Comparison of ENCODE assay signal across 8 cellular contexts in genomic region chr1:215568287-215568692, GRCh38. TPM values are rescaled to one million over a fixed set of nuclear protein-coding genes. Genes with fewer than 3 reads are reported as not detected.
DNase-seq lines count a peak whose midpoint lies in the region; ATAC-seq and TF ChIP-seq lines count a peak whose summit lies in the region.

No MANE protein-coding gene starts in this region.

- peaks cover 34% of the 10 kb centered on the region for H3K4me1 Mint-ChIP-seq in activated CD4-positive, alpha-beta T cell treated with anti-CD3 and anti-CD28 coated beads, Interleukin-2, amount 10 ng/mL, durations not matched to agents 7 days and 5 days

- ATAC-seq in GM18519 (IDR thresholded peaks at IDR 0.05; ENCODE audit: low FRiP score, unreplicated experiment) (no peak), HG03280 (IDR thresholded peaks at IDR 0.05; ENCODE audit: unreplicated experiment) (no peak)

- peak overlapping the region; percentile 88 for H3K27ac Mint-ChIP-seq in activated CD4-positive, alpha-beta T cell treated with anti-CD3 and anti-CD28 coated beads, Interleukin-2, amount 10 ng/mL, durations not matched to agents 7 days and 5 days

- TF ChIP-seq CTCF in NB4 (IDR thresholded peaks at IDR 0.05; ENCODE audit: low read depth, low read length) (no peak), breast epithelium (IDR thresholded peaks at IDR 0.05) (no peak), smooth muscle cell (IDR thresholded peaks at IDR 0.05; ENCODE audit: borderline replicate concordance, insufficient read depth, poor library complexity, severe bottlenecking) (no peak)

- CTCF ChIA-PET in activated CD4-positive, alpha-beta T cell treated with anti-CD3 and anti-CD28 coated beads, Interleukin-2, amount 10 ng/mL, durations not matched to agents 7 days and 5 days (lab: Charles Lee), result no interaction called here

- WGBS in smooth muscle cell (ENCODE audit: low lambda C conversion rate), result 0% methylated on average over 5 of the region's 5 CpGs

- H3K36me3 ChIP-seq in breast epithelium, result no peaks in the 10 kb centered on the region
- no peaks in the 10 kb centered on the region for H3K36me3 ChIP-seq in smooth muscle cell (ENCODE audit: low read depth)

- H3K27ac ChIP-seq in breast epithelium (peak overlapping the region; percentile 94 to 98), smooth muscle cell (ENCODE audit: low read depth) (peak overlapping the region; percentile 77)

- no peaks in the 10 kb centered on the region for H3K27me3 ChIP-seq in breast epithelium
- H3K27me3 ChIP-seq in smooth muscle cell (ENCODE audit: low read depth), result no peaks in the 10 kb centered on the region

- H3K4me3 Mint-ChIP-seq in activated CD4-positive, alpha-beta T cell treated with anti-CD3 and anti-CD28 coated beads, Interleukin-2, amount 10 ng/mL, durations not matched to agents 7 days and 5 days, result peak overlapping the region; percentile 80

- intact Hi-C loops in breast epithelium (cut with DNase I; ENCODE audit: low total_unique reads), result no loop called here

- H3K4me2 ChIP-seq in smooth muscle cell, result peak overlapping the region; percentile 93

- peak overlapping the region; percentile 94 for H2AFZ ChIP-seq in smooth muscle cell (ENCODE audit: low read depth)

- H3K9me3 ChIP-seq in breast epithelium (no peaks in the 10 kb centered on the region), smooth muscle cell (replicated peaks; ENCODE audit: low read depth) (no peaks in the 10 kb centered on the region)

- H3K27me3 Mint-ChIP-seq in activated CD4-positive, alpha-beta T cell treated with anti-CD3 and anti-CD28 coated beads, Interleukin-2, amount 10 ng/mL, durations not matched to agents 7 days and 5 days, result peaks cover 4% of the 10 kb centered on the region

- peaks cover 48% of the 10 kb centered on the region for H3K79me2 ChIP-seq in smooth muscle cell (ENCODE audit: low read depth)

- H3F3A ChIP-seq in smooth muscle cell (ENCODE audit: low read depth), result peaks cover 6% of the 10 kb centered on the region

- H3K4me3 ChIP-seq in NB4 (ENCODE audit: low read depth, low read length) (peak overlapping the region; percentile 89), breast epithelium (peak overlapping the region; percentile 70 to 96 (median 75)), smooth muscle cell (peak overlapping the region; percentile 73)

- TF ChIP-seq POLR2A in NB4 (IDR thresholded peaks at IDR 0.05; ENCODE audit: extremely low read depth, insufficient read length) (no peak), breast epithelium (IDR thresholded peaks at IDR 0.05) (no peak)

- no peaks in the 10 kb centered on the region for H3K36me3 Mint-ChIP-seq in activated CD4-positive, alpha-beta T cell treated with anti-CD3 and anti-CD28 coated beads, Interleukin-2, amount 10 ng/mL, durations not matched to agents 7 days and 5 days (ENCODE audit: low read depth)

- H4K20me1 ChIP-seq in smooth muscle cell (ENCODE audit: low read depth), result peaks cover 47% of the 10 kb centered on the region

- H3K9ac ChIP-seq in smooth muscle cell (ENCODE audit: low read depth), result peak overlapping the region; percentile 79

- H3K4me1 ChIP-seq in breast epithelium (peaks cover 0 to 3% of the 10 kb centered on the region in 2 donors), smooth muscle cell (ENCODE audit: low read depth) (peaks cover 20% of the 10 kb centered on the region)

- H3K9me3 Mint-ChIP-seq in activated CD4-positive, alpha-beta T cell treated with anti-CD3 and anti-CD28 coated beads, Interleukin-2, amount 10 ng/mL, durations not matched to agents 7 days and 5 days, result no peaks in the 10 kb centered on the region

- POLR2A ChIA-PET in activated CD4-positive, alpha-beta T cell treated with anti-CD3 and anti-CD28 coated beads, Interleukin-2, amount 10 ng/mL, durations not matched to agents 7 days and 5 days (lab: Charles Lee), result no interaction called here

- DNase-seq in activated CD4-positive, alpha-beta T cell treated with anti-CD3 and anti-CD28 coated beads, Interleukin-2, amount 10 ng/mL, durations not matched to agents 7 days and 5 days, result no peak
- no peak for DNase-seq in activated CD4-positive, alpha-beta T cell treated with anti-CD3 and anti-CD28 coated beads for 48 hours
- DNase-seq in NB4 (ENCODE audit: low read depth) (peak; percentile 44), breast epithelium (ENCODE audit: low spot score in 2 of 2) (peak in 1 of 2 donors; percentile 25), iPS-NIHi7 (ENCODE audit: extremely low spot score) (peak; percentile 12), smooth muscle cell (lab: John Stamatoyannopoulos, UW; ENCODE audit: unreplicated experiment) (peak; percentile 9)

RNA-seq across cellular contexts. Expression of gene KCTD3, which starts 1.2 kb away (rescaled TPM):
- total RNA-seq in activated CD4-positive, alpha-beta T cell treated with anti-CD3 and anti-CD28 coated beads, Interleukin-2, amount 10 ng/mL, durations not matched to agents 7 days and 5 days, result 1 to 10 TPM; 6.7 to 7.4 TPM
- total RNA-seq in breast epithelium (10 to 100 TPM; 60.8 to 100.0 (median 87.8) TPM), smooth muscle cell (33.3 and 39.9 TPM in 2 replicates)
- polyA plus RNA-seq in smooth muscle cell, result 15.7 and 17.4 TPM in 2 replicates

Comparison
In these comparisons a context has a peak if more than half of its experiments do, and no peak if none do; other contexts are left out.
1. DNase-seq: peak in NB4 (single experiment), iPS-NIHi7 (single experiment) and smooth muscle cell (single experiment); none in activated CD4-positive, alpha-beta T cell treated with anti-CD3 and anti-CD28 coated beads, Interleukin-2, amount 10 ng/mL, durations not matched to agents 7 days and 5 days (single experiment) and activated CD4-positive, alpha-beta T cell treated with anti-CD3 and anti-CD28 coated beads for 48 hours (single experiment).
2. Peak in every context shown above with its lines, with median percentiles within 50 percentile points of each other: H3K4me3 ChIP-seq.